ENCODE assay signal across 16 cellular contexts in the genomic region with DNA sequence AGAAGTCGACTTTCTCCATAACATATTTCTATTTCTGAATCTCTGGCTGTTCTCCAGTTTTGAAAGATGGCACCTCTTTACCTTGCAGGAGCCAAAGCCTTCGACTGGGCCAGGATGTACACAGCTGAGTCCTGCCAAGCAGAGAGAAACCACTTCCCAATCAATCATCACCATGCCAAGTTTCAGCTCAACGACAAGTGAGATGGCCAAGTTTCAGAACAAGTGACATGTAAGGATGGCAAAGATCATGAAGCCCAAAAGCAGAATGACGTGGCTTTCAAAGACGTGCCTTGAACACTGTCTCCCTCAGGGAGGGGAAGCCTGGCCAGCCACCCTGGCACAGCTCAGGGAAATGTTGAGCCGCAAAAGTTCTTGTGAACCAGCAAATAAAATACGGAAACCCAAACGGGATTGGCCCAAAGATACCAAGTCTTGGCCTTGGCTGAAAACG. TPM values are rescaled to one million over a fixed set of nuclear protein-coding genes. Genes with fewer than 3 reads are reported as not detected.
DNase-seq lines count a peak whose midpoint lies in the region; ATAC-seq and TF ChIP-seq lines count a peak whose summit lies in the region.
"Had no signal": no experiment of that assay in that cellular context is flagged by ENCODE, and none has a peak within 500 bp of the region (broad histone marks: within the 10 kb centered on the region; RNA-seq: fewer than 3 reads in every experiment).

No MANE protein-coding gene starts in this region.

- peaks cover 87% of the 10 kb centered on the region for H3K4me1 Mint-ChIP-seq in activated CD4-positive, alpha-beta T cell treated with anti-CD3 and anti-CD28 coated beads for 36 hours

- peaks cover 0 to 7% of the 10 kb centered on the region in 2 donors for H3K36me3 ChIP-seq in left lung
- H3K36me3 ChIP-seq: thoracic aorta had no signal

- no peak overlapping the region for H3K4me3 Mint-ChIP-seq in activated CD4-positive, alpha-beta T cell treated with anti-CD3 and anti-CD28 coated beads for 36 hours
- H3K4me3 Mint-ChIP-seq: HFFc6 had no signal

- no peaks in the 10 kb centered on the region for H3K9me3 Mint-ChIP-seq in activated CD4-positive, alpha-beta T cell treated with anti-CD3 and anti-CD28 coated beads for 36 hours (ENCODE audit: low read depth)
- H3K9me3 Mint-ChIP-seq: HFFc6 had no signal

- H3K36me3 Mint-ChIP-seq in activated CD4-positive, alpha-beta T cell treated with anti-CD3 and anti-CD28 coated beads for 36 hours (ENCODE audit: low read depth) = peaks cover 21% of the 10 kb centered on the region

- H3K27ac Mint-ChIP-seq in activated CD4-positive, alpha-beta T cell treated with anti-CD3 and anti-CD28 coated beads for 36 hours = peak overlapping the region; percentile 83
- H3K27ac Mint-ChIP-seq: HFFc6 had no signal

- POLR2A ChIA-PET in activated CD4-positive, alpha-beta T cell treated with anti-CD3 and anti-CD28 coated beads for 36 hours (lab: Charles Lee) = interaction anchor here (0.7 to 0.9 kb wide), 2 partner anchors 8 to 9 kb away, joined by 3 read pairs; no protein-coding TSS in a partner anchor

- no peaks in the 10 kb centered on the region for H3K9me3 ChIP-seq in left lung
- H3K9me3 ChIP-seq: thoracic aorta had no signal

- intact Hi-C loops in activated CD4-positive, alpha-beta T cell treated with anti-CD3 and anti-CD28 coated beads for 36 hours (cut with DNase I, micrococcal nuclease) = loop anchor here (10.0 kb wide), 3 partner anchors 785 to 1895 kb away; a partner anchor contains a TSS
- intact Hi-C loops in posterior vena cava (cut with DNase I) (no loop called here), left lung (cut with DNase I) (no loop called here)

- no peaks in the 10 kb centered on the region for H3K27me3 ChIP-seq in left lung
- H3K27me3 ChIP-seq: hepatocyte had no signal

- peak; percentile 46 for DNase-seq in activated CD4-positive, alpha-beta T cell treated with anti-CD3 and anti-CD28 coated beads for 36 hours
- DNase-seq in activated CD4-positive, alpha-beta T cell treated with anti-CD3 and anti-CD28 coated beads for 4 hours = no peak
- DNase-seq in RPMI7951 (ENCODE audit: low read depth) (peak; percentile 71), cerebellum (ENCODE audit: low spot score) (peak; percentile 77), posterior vena cava (ENCODE audit: low spot score) (peak; percentile 76), DMS 273 (lab: John Stamatoyannopoulos, UW; ENCODE audit: unreplicated experiment) (no peak), left lung (no peak)
- DNase-seq: activated gamma-delta T cell treated with Interleukin-2 at 50 U/mL for 16 hours, HFFc6 had no signal

- peak overlapping the region in 1 of 2 donors; percentile 35 for H3K27ac ChIP-seq in left lung
- H3K27ac ChIP-seq: hepatocyte, thoracic aorta had no signal

- H3K4me3 ChIP-seq in left lung = no peak overlapping the region
- H3K4me3 ChIP-seq: hepatocyte, lung, thoracic aorta had no signal

- peak; percentile 39 for ATAC-seq in activated CD4-positive, alpha-beta T cell treated with anti-CD3 and anti-CD28 coated beads for 36 hours
- ATAC-seq in GM21528 (IDR thresholded peaks at IDR 0.05; ENCODE audit: low FRiP score, unreplicated experiment) = no peak
- no peak for ATAC-seq in left lung
- ATAC-seq: activated CD4-positive, CD25-positive, alpha-beta regulatory T cell treated with anti-CD3 and anti-CD28 coated beads, Interleukin-2, amount 50 U/mL, for 24 hours had no signal

- H3K4me1 ChIP-seq in left lung = peaks cover 3 to 88% of the 10 kb centered on the region in 2 donors

- no peak for TF ChIP-seq CTCF in left lung (IDR thresholded peaks at IDR 0.05)

- no peaks in the 10 kb centered on the region for H3K27me3 Mint-ChIP-seq in activated CD4-positive, alpha-beta T cell treated with anti-CD3 and anti-CD28 coated beads for 36 hours

- CTCF ChIA-PET in activated CD4-positive, alpha-beta T cell treated with anti-CD3 and anti-CD28 coated beads for 36 hours (lab: Charles Lee) = interaction anchor here (0.6 to 1.5 kb wide), 6 partner anchors 17 to 80 kb away, joined by 3 to 4 read pairs (median 4); no protein-coding TSS in a partner anchor

RNA-seq across cellular contexts. Expression of a gene that starts 17.7 kb away (rescaled TPM):
- total RNA-seq in activated CD4-positive, alpha-beta T cell treated with anti-CD3 and anti-CD28 coated beads for 36 hours = 100 to 1,000 TPM in 1 of 2 experiments, 10 to 100 TPM in 1; 83.1 to 144 TPM
- total RNA-seq in RPMI7951 (2014; rRNA removed; shearing (Covaris generic)) = 20.1 and 21.1 TPM in 2 replicates
- total RNA-seq in cerebellum (19.1 TPM), posterior vena cava (10 to 100 TPM; 25.2 to 33.6 TPM), left lung (10 to 100 TPM; 33.6 to 83.2 TPM)

RNA-seq across cellular contexts. Expression of a gene that starts 23.7 kb away (rescaled TPM):
- total RNA-seq in activated CD4-positive, alpha-beta T cell treated with anti-CD3 and anti-CD28 coated beads for 36 hours = not detected
- not detected in 2 replicates for total RNA-seq in RPMI7951 (2014; rRNA removed; shearing (Covaris generic))
- total RNA-seq in cerebellum = not detected
- total RNA-seq in posterior vena cava = not detected
- total RNA-seq in left lung = not detected
- total RNA-seq: A172, hepatocyte, HFFc6, HT1080, lung, thoracic aorta had no signal

Comparison
In these comparisons a context has a peak if more than half of its experiments do, and no peak if none do; other contexts are left out.
1. DNase-seq: peak in activated CD4-positive, alpha-beta T cell treated with anti-CD3 and anti-CD28 coated beads for 36 hours (single experiment), RPMI7951 (single experiment), cerebellum (single experiment) and posterior vena cava (single experiment); none in activated CD4-positive, alpha-beta T cell treated with anti-CD3 and anti-CD28 coated beads for 4 hours (0 of 2), DMS 273 (single experiment) and left lung (0 of 2).
2. intact Hi-C loops: an anchor here in activated CD4-positive, alpha-beta T cell treated with anti-CD3 and anti-CD28 coated beads for 36 hours (10.0 kb wide); none called in posterior vena cava and left lung.